ENCODE assay signal across 30 cellular contexts in the genomic region with DNA sequence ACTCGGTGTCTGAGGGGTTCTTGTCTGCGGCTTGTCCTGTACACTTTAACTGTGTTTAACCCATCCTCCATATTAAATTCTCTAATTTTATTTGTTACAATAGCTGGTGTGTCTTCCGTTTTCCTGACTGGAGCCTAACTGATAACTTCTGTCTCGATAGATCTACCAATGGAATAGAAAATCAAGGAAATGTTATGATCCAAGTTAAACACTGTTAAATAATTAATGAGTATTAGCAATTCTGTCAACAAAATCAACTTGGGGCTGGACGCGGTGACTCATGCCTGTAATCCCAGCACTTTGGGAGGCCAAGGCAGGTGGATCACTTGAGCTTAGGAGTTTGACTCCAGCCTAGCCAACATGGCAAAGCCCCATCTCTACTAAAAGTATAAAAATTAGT.
A peak's percentile ranks its signal among the peaks of the same experiment; 100 is the strongest.
DNase-seq lines count a peak whose midpoint lies in the region; ATAC-seq and TF ChIP-seq lines count a peak whose summit lies in the region.
"Had no signal": no experiment of that assay in that cellular context is flagged by ENCODE, and none has a peak within 500 bp of the region (broad histone marks: within the 10 kb centered on the region; RNA-seq: fewer than 3 reads in every experiment).

No MANE protein-coding gene starts in this region.

- no peaks in the 10 kb centered on the region for H3K9me3 Mint-ChIP-seq in progenitor cell of endocrine pancreas (ENCODE audit: low read depth)
- H3K9me3 Mint-ChIP-seq: activated naive CD4-positive, alpha-beta T cell treated with anti-CD3 and anti-CD28 coated beads, Interleukin-2, amount 50 U/mL, for 72 hours; CD4-positive, alpha-beta memory T cell; stimulated activated effector memory CD8-positive, alpha-beta T cell treated with anti-CD3 and anti-CD28 coated beads, Interleukin-12 subunit alpha, Interleukin-12 subunit beta, amount 100 ng/mL, for 72 hours; T-helper 2 cell treated with Interferon-gamma antibody and Interleukin-4, amounts not matched to agents 5 μg/mL and 100 μg/mL, for 36 hours had no signal

- H4K20me1 ChIP-seq in hepatocyte (ENCODE audit: insufficient read depth, poor library complexity, severe bottlenecking): no peaks in the 10 kb centered on the region

- H3K27ac Mint-ChIP-seq in progenitor cell of endocrine pancreas (peak overlapping the region; percentile 87), T-helper 17 cell (no peak overlapping the region)
- H3K27ac Mint-ChIP-seq: activated naive CD4-positive, alpha-beta T cell treated with anti-CD3 and anti-CD28 coated beads, Interleukin-2, amount 50 U/mL, for 72 hours; CD4-positive, alpha-beta memory T cell; stimulated activated effector memory CD8-positive, alpha-beta T cell treated with anti-CD3 and anti-CD28 coated beads, Interleukin-12 subunit alpha, Interleukin-12 subunit beta, amount 100 ng/mL, for 72 hours; T-helper 2 cell treated with Interferon-gamma antibody and Interleukin-4, amounts not matched to agents 5 μg/mL and 100 μg/mL, for 36 hours had no signal

- H3K4me1 Mint-ChIP-seq in progenitor cell of endocrine pancreas (ENCODE audit: low read depth) (peaks cover 26% of the 10 kb centered on the region), T-helper 17 cell (peaks cover 3% of the 10 kb centered on the region)
- H3K4me1 Mint-ChIP-seq: CD4-positive, alpha-beta memory T cell; stimulated activated effector memory CD8-positive, alpha-beta T cell treated with anti-CD3 and anti-CD28 coated beads, Interleukin-12 subunit alpha, Interleukin-12 subunit beta, amount 100 ng/mL, for 72 hours had no signal

- 34% methylated on average over 6 of the region's 6 CpGs for WGBS in hepatocyte (ENCODE audit: low lambda C conversion rate, missing lambda C conversion rate)

- H2AFZ ChIP-seq in hepatocyte: peak overlapping the region; percentile 49

- no peak for TF ChIP-seq POLR2A in erythroblast (IDR thresholded peaks at IDR 0.05; ENCODE audit: low read length)

- H3K4me2 ChIP-seq in hepatocyte: peak overlapping the region; percentile 68
- H3K4me2 ChIP-seq: A549 had no signal

- H3K27me3 Mint-ChIP-seq in progenitor cell of endocrine pancreas (no peaks in the 10 kb centered on the region), T-helper 17 cell (peaks cover 56% of the 10 kb centered on the region)

- H3K9me3 ChIP-seq in hepatocyte (ENCODE audit: low read depth): no peaks in the 10 kb centered on the region
- no peaks in the 10 kb centered on the region for H3K9me3 ChIP-seq in upper lobe of right lung
- H3K9me3 ChIP-seq in T-helper 17 cell (ENCODE audit: control insufficient read depth, low read length, poor library complexity, severe bottlenecking): no peaks in the 10 kb centered on the region
- H3K9me3 ChIP-seq: A549, breast epithelium had no signal

- DNase-seq in LoVo (ENCODE audit: low spot score): peak; percentile 40
- no peak for DNase-seq in hepatocyte (ENCODE audit: low spot score)
- no peak for DNase-seq in progenitor cell of endocrine pancreas (ENCODE audit: low spot score, unreplicated experiment)
- no peak for DNase-seq in erythroblast (lab: John Stamatoyannopoulos, UW)
- DNase-seq in upper lobe of right lung: no peak
- no peak for DNase-seq in T-helper 17 cell
- DNase-seq: activated CD4-positive, alpha-beta T cell treated with anti-CD3 and anti-CD28 coated beads for 48 hours; activated CD8-positive, alpha-beta memory T cell treated with anti-CD3 and anti-CD28 coated beads for 24 hours; activated T-cell treated with anti-CD3 and anti-CD28 coated beads for 4 hours; AML-193; CD4-positive, alpha-beta memory T cell; DMS153; H7; hypothalamus; Karpas-422; left cardiac atrium; mammary epithelial cell; NCI-H146; NCI-H2107; posterior cingulate gyrus; Right ventricle myocardium superior; substantia nigra had no signal

- H3K4me3 ChIP-seq in hepatocyte (no peak overlapping the region), upper lobe of right lung (no peak overlapping the region)
- H3K4me3 ChIP-seq: A549, breast epithelium had no signal

- H3K36me3 ChIP-seq in hepatocyte (replicated peaks; ENCODE audit: insufficient read depth, low read depth) (no peaks in the 10 kb centered on the region), upper lobe of right lung (no peaks in the 10 kb centered on the region)
- H3K36me3 ChIP-seq: breast epithelium had no signal

- H3K27me3 ChIP-seq in hepatocyte: no peaks in the 10 kb centered on the region
- no peaks in the 10 kb centered on the region for H3K27me3 ChIP-seq in upper lobe of right lung

- ATAC-seq in upper lobe of right lung: no peak
- no peak for ATAC-seq in HG02884 (IDR thresholded peaks at IDR 0.05; ENCODE audit: unreplicated experiment)
- ATAC-seq in T-helper 17 cell: no peak
- ATAC-seq: A549; activated naive CD4-positive, alpha-beta T cell treated with anti-CD3 and anti-CD28 coated beads, Interleukin-2, amount 50 U/mL, for 72 hours; HepG2; left cardiac atrium; stimulated activated effector memory CD8-positive, alpha-beta T cell treated with anti-CD3 and anti-CD28 coated beads, Interleukin-12 subunit alpha, Interleukin-12 subunit beta, amount 100 ng/mL, for 72 hours had no signal

- H3K9me2 ChIP-seq in hepatocyte (replicated peaks; ENCODE audit: insufficient read depth): no peaks in the 10 kb centered on the region

- intact Hi-C loops in upper lobe of right lung (cut with DNase I): no loop called here

- H3K4me3 Mint-ChIP-seq in progenitor cell of endocrine pancreas (ENCODE audit: low read depth) (no peak overlapping the region), T-helper 17 cell (no peak overlapping the region)
- H3K4me3 Mint-ChIP-seq: CD4-positive, alpha-beta memory T cell; stimulated activated effector memory CD8-positive, alpha-beta T cell treated with anti-CD3 and anti-CD28 coated beads, Interleukin-12 subunit alpha, Interleukin-12 subunit beta, amount 100 ng/mL, for 72 hours; T-helper 2 cell treated with Interferon-gamma antibody and Interleukin-4, amounts not matched to agents 5 μg/mL and 100 μg/mL, for 36 hours had no signal

- H3K79me2 ChIP-seq in hepatocyte: no peaks in the 10 kb centered on the region

- H3K36me3 Mint-ChIP-seq in progenitor cell of endocrine pancreas (ENCODE audit: insufficient read depth): no peaks in the 10 kb centered on the region
- no peaks in the 10 kb centered on the region for H3K36me3 Mint-ChIP-seq in T-helper 17 cell (ENCODE audit: low read depth)
- H3K36me3 Mint-ChIP-seq: activated naive CD4-positive, alpha-beta T cell treated with anti-CD3 and anti-CD28 coated beads, Interleukin-2, amount 50 U/mL, for 72 hours; CD4-positive, alpha-beta memory T cell; stimulated activated effector memory CD8-positive, alpha-beta T cell treated with anti-CD3 and anti-CD28 coated beads, Interleukin-12 subunit alpha, Interleukin-12 subunit beta, amount 100 ng/mL, for 72 hours had no signal

- H3K27ac ChIP-seq in C4-2B (peak overlapping the region; percentile 100), hepatocyte (peak overlapping the region; percentile 91), upper lobe of right lung (no peak overlapping the region)
- H3K27ac ChIP-seq: A549, breast epithelium had no signal

- H3K4me1 ChIP-seq in hepatocyte (ENCODE audit: insufficient read depth): peaks cover 31% of the 10 kb centered on the region
- H3K4me1 ChIP-seq in upper lobe of right lung: no peaks in the 10 kb centered on the region
- H3K4me1 ChIP-seq: A549, breast epithelium had no signal

- TF ChIP-seq CTCF in C4-2B (conservative IDR thresholded peaks at IDR 0.05) (no peak), hepatocyte (IDR thresholded peaks at IDR 0.05; ENCODE audit: poor library complexity) (no peak), progenitor cell of endocrine pancreas (IDR thresholded peaks at IDR 0.05; ENCODE audit: unreplicated experiment) (no peak), upper lobe of right lung (IDR thresholded peaks at IDR 0.05) (no peak)
